23 cellular contexts compared by ENCODE assay signal in genomic region chr10:108421256-108421655, GRCh38.
DNase-seq lines count a peak whose midpoint lies in the region; ATAC-seq, FAIRE-seq and TF ChIP-seq lines count a peak whose summit lies in the region.
"Had no signal": no experiment of that assay in that cellular context is flagged by ENCODE, and none has a peak within 500 bp of the region (broad histone marks: within the 10 kb centered on the region; RNA-seq: fewer than 3 reads in every experiment).

No MANE protein-coding gene starts in this region.

- H3K4me3 Mint-ChIP-seq in activated T-helper 2 cell treated with anti-CD3 and anti-CD28 coated beads, Interferon-gamma antibody, Interleukin-2, Interleukin-4, amounts not matched to agents 10 μg/mL and 5 μg/mL and 100 μg/mL, durations not matched to agents 14 hours and 24 hours and 36 hours (ENCODE audit: low read depth), result no peak overlapping the region
- H3K4me3 Mint-ChIP-seq: activated CD4-positive, alpha-beta T cell treated with anti-CD3 and anti-CD28 coated beads, Interleukin-2, amount 10 ng/mL, durations not matched to agents 24 days and 14 days; activated naive CD8-positive, alpha-beta T cell treated with anti-CD3 and anti-CD28 coated beads for 36 hours; activated T-helper 17 cell treated with anti-CD3 and anti-CD28 coated beads, Interleukin-2, amount 50 U/mL, for 72 hours; endodermal cell; nephron; stimulated activated effector memory CD8-positive, alpha-beta T cell treated with anti-CD3 and anti-CD28 coated beads, Interleukin-12 subunit alpha, Interleukin-12 subunit beta, amount 100 ng/mL, for 72 hours; T-cell had no signal

- H3K27me3 ChIP-seq in A673 (replicated peaks; ENCODE audit: insufficient read depth, low read depth, low read length, poor library complexity), result no peaks in the 10 kb centered on the region
- no peaks in the 10 kb centered on the region for H3K27me3 ChIP-seq in HL-60 (ENCODE audit: insufficient read depth, poor library complexity, severe bottlenecking)
- H3K27me3 ChIP-seq in ascending aorta, result no peaks in the 10 kb centered on the region
- H3K27me3 ChIP-seq: left lung had no signal

- H3K27ac ChIP-seq in A673 (ENCODE audit: low read depth, low read length, poor library complexity, severe bottlenecking) (no peak overlapping the region), HL-60 (replicated peaks) (peak overlapping the region; percentile 41), ascending aorta (no peak overlapping the region)
- H3K27ac ChIP-seq: C4-2B, left lung, parathyroid adenoma had no signal

- POLR2A ChIA-PET in A673 (lab: Charles Lee; ENCODE audit: low non-redundant PET), result no interaction called here

- DNase-seq in A673 (ENCODE audit: low spot score) (peak; percentile 38), HL-60 (ENCODE audit: low read depth in 1 of 2, low spot score in 1 of 2) (peak; percentile 32 to 76), NCI-H82 treated with DMSO at 0.1 percent for 48 hours (lab: John Stamatoyannopoulos, UW; ENCODE audit: unreplicated experiment) (peak; percentile 10), epithelial cell of esophagus (ENCODE audit: low read depth) (peak; percentile 36), ascending aorta (ENCODE audit: low spot score in 2 of 2) (no peak), RCC 7860 (ENCODE audit: low spot score) (no peak)
- no peak for DNase-seq in activated T-helper 2 cell treated with anti-CD3 and anti-CD28 coated beads, Interferon-gamma antibody, Interleukin-2, Interleukin-4, amounts not matched to agents 10 μg/mL and 5 μg/mL and 100 μg/mL, durations not matched to agents 14 hours and 24 hours and 36 hours (ENCODE audit: low spot score)
- DNase-seq: activated CD4-positive, alpha-beta T cell treated with anti-CD3 and anti-CD28 coated beads, Interleukin-2, amount 10 ng/mL, durations not matched to agents 24 days and 14 days; activated naive CD8-positive, alpha-beta T cell treated with anti-CD3 and anti-CD28 coated beads for 36 hours; DMS 273 treated with DMSO at 0.1 percent for 48 hours; endodermal cell; left lung; midbrain; NCI-H1694 treated with DMSO at 0.1 percent for 48 hours; NCI-H345; T-cell had no signal

- H3K9me3 Mint-ChIP-seq in activated T-helper 2 cell treated with anti-CD3 and anti-CD28 coated beads, Interferon-gamma antibody, Interleukin-2, Interleukin-4, amounts not matched to agents 10 μg/mL and 5 μg/mL and 100 μg/mL, durations not matched to agents 14 hours and 24 hours and 36 hours, result peaks cover 9% of the 10 kb centered on the region
- H3K9me3 Mint-ChIP-seq: activated CD4-positive, alpha-beta T cell treated with anti-CD3 and anti-CD28 coated beads, Interleukin-2, amount 10 ng/mL, durations not matched to agents 24 days and 14 days; endodermal cell; nephron had no signal

- H3K36me3 ChIP-seq in A673 (ENCODE audit: insufficient read depth, low read length, poor library complexity, severe bottlenecking), result no peaks in the 10 kb centered on the region
- H3K36me3 ChIP-seq in ascending aorta, result no peaks in the 10 kb centered on the region
- H3K36me3 ChIP-seq: left lung had no signal

- H3K4me1 Mint-ChIP-seq in activated T-helper 2 cell treated with anti-CD3 and anti-CD28 coated beads, Interferon-gamma antibody, Interleukin-2, Interleukin-4, amounts not matched to agents 10 μg/mL and 5 μg/mL and 100 μg/mL, durations not matched to agents 14 hours and 24 hours and 36 hours (ENCODE audit: low read depth), result no peaks in the 10 kb centered on the region
- H3K4me1 Mint-ChIP-seq: activated CD4-positive, alpha-beta T cell treated with anti-CD3 and anti-CD28 coated beads, Interleukin-2, amount 10 ng/mL, durations not matched to agents 24 days and 14 days; activated naive CD8-positive, alpha-beta T cell treated with anti-CD3 and anti-CD28 coated beads for 36 hours; activated T-helper 17 cell treated with anti-CD3 and anti-CD28 coated beads, Interleukin-2, amount 50 U/mL, for 72 hours; endodermal cell; stimulated activated effector memory CD8-positive, alpha-beta T cell treated with anti-CD3 and anti-CD28 coated beads, Interleukin-12 subunit alpha, Interleukin-12 subunit beta, amount 100 ng/mL, for 72 hours; T-cell had no signal

- H3K4me1 ChIP-seq in A673 (ENCODE audit: insufficient read depth, low read length, poor library complexity, severe bottlenecking) (no peaks in the 10 kb centered on the region), ascending aorta (no peaks in the 10 kb centered on the region)
- H3K4me1 ChIP-seq: left lung, parathyroid adenoma had no signal

- CTCF ChIA-PET in A673 (lab: Charles Lee), result no interaction called here

- TF ChIP-seq CTCF in A673 (conservative IDR thresholded peaks at IDR 0.05; ENCODE audit: low read depth, low read length) (no peak), HL-60 (IDR thresholded peaks at IDR 0.05; ENCODE audit: insufficient read depth, low read length) (no peak), epithelial cell of esophagus (IDR thresholded peaks at IDR 0.05; ENCODE audit: insufficient read depth, low read depth, low read length, missing control alignments) (no peak), ascending aorta (IDR thresholded peaks at IDR 0.05) (no peak)

- FAIRE-seq in RCC 7860 (lab: Jason Lieb, UNC), result no peak

- intact Hi-C loops in A673 (cut with micrococcal nuclease; ENCODE audit: unreplicated experiment), result no loop called here
- intact Hi-C loops in ascending aorta (cut with DNase I), result no loop called here
- intact Hi-C loops in activated T-helper 2 cell treated with anti-CD3 and anti-CD28 coated beads, Interferon-gamma antibody, Interleukin-2, Interleukin-4, amounts not matched to agents 10 μg/mL and 5 μg/mL and 100 μg/mL, durations not matched to agents 14 hours and 24 hours and 36 hours (cut with micrococcal nuclease), result no loop called here

- H3K4me3 ChIP-seq in A673 (ENCODE audit: low read depth, low read length, poor library complexity, severe bottlenecking) (no peak overlapping the region), HL-60 (replicated peaks; ENCODE audit: insufficient read depth, low read length) (no peak overlapping the region), epithelial cell of esophagus (ENCODE audit: low read length) (no peak overlapping the region), ascending aorta (no peak overlapping the region)
- H3K4me3 ChIP-seq: left lung had no signal

- H3K36me3 Mint-ChIP-seq in activated T-helper 2 cell treated with anti-CD3 and anti-CD28 coated beads, Interferon-gamma antibody, Interleukin-2, Interleukin-4, amounts not matched to agents 10 μg/mL and 5 μg/mL and 100 μg/mL, durations not matched to agents 14 hours and 24 hours and 36 hours (ENCODE audit: low read depth), result no peaks in the 10 kb centered on the region
- H3K36me3 Mint-ChIP-seq: activated naive CD8-positive, alpha-beta T cell treated with anti-CD3 and anti-CD28 coated beads for 36 hours; stimulated activated effector memory CD8-positive, alpha-beta T cell treated with anti-CD3 and anti-CD28 coated beads, Interleukin-12 subunit alpha, Interleukin-12 subunit beta, amount 100 ng/mL, for 72 hours; T-cell had no signal

- ATAC-seq in HG03439 (IDR thresholded peaks at IDR 0.05; ENCODE audit: unreplicated experiment), result no peak
- ATAC-seq: activated T-helper 17 cell treated with anti-CD3 and anti-CD28 coated beads, Interleukin-2, amount 50 U/mL, for 72 hours; left lung; sciatic nerve; stimulated activated effector memory CD8-positive, alpha-beta T cell treated with anti-CD3 and anti-CD28 coated beads, Interleukin-12 subunit alpha, Interleukin-12 subunit beta, amount 100 ng/mL, for 72 hours; T-cell had no signal

- H3K9me3 ChIP-seq in A673 (ENCODE audit: low read depth, low read length, poor library complexity, severe bottlenecking), result no peaks in the 10 kb centered on the region
- no peaks in the 10 kb centered on the region for H3K9me3 ChIP-seq in ascending aorta
- H3K9me3 ChIP-seq: left lung had no signal

- no peaks in the 10 kb centered on the region for H3K27me3 Mint-ChIP-seq in activated T-helper 2 cell treated with anti-CD3 and anti-CD28 coated beads, Interferon-gamma antibody, Interleukin-2, Interleukin-4, amounts not matched to agents 10 μg/mL and 5 μg/mL and 100 μg/mL, durations not matched to agents 14 hours and 24 hours and 36 hours (ENCODE audit: low read depth)
- H3K27me3 Mint-ChIP-seq: activated CD4-positive, alpha-beta T cell treated with anti-CD3 and anti-CD28 coated beads, Interleukin-2, amount 10 ng/mL, durations not matched to agents 24 days and 14 days; activated naive CD8-positive, alpha-beta T cell treated with anti-CD3 and anti-CD28 coated beads for 36 hours; activated T-helper 17 cell treated with anti-CD3 and anti-CD28 coated beads, Interleukin-2, amount 50 U/mL, for 72 hours; T-cell had no signal

- no TSS peak for BruUV-seq in A673 (replicated peaks; lab: Mats Ljungman, UMichigan)

- H3K27ac Mint-ChIP-seq in activated T-helper 2 cell treated with anti-CD3 and anti-CD28 coated beads, Interferon-gamma antibody, Interleukin-2, Interleukin-4, amounts not matched to agents 10 μg/mL and 5 μg/mL and 100 μg/mL, durations not matched to agents 14 hours and 24 hours and 36 hours, result no peak overlapping the region
- H3K27ac Mint-ChIP-seq: activated CD4-positive, alpha-beta T cell treated with anti-CD3 and anti-CD28 coated beads, Interleukin-2, amount 10 ng/mL, durations not matched to agents 24 days and 14 days; activated naive CD8-positive, alpha-beta T cell treated with anti-CD3 and anti-CD28 coated beads for 36 hours; activated T-helper 17 cell treated with anti-CD3 and anti-CD28 coated beads, Interleukin-2, amount 50 U/mL, for 72 hours; endodermal cell; nephron; stimulated activated effector memory CD8-positive, alpha-beta T cell treated with anti-CD3 and anti-CD28 coated beads, Interleukin-12 subunit alpha, Interleukin-12 subunit beta, amount 100 ng/mL, for 72 hours; T-cell had no signal

Comparison
In these comparisons a context has a peak if more than half of its experiments do, and no peak if none do; other contexts are left out.
1. DNase-seq: peak in A673 (single experiment), HL-60 (2 of 2), NCI-H82 treated with DMSO at 0.1 percent for 48 hours (single experiment) and epithelial cell of esophagus (single experiment); none in ascending aorta (0 of 2), RCC 7860 (single experiment) and activated T-helper 2 cell treated with anti-CD3 and anti-CD28 coated beads, Interferon-gamma antibody, Interleukin-2, Interleukin-4, amounts not matched to agents 10 μg/mL and 5 μg/mL and 100 μg/mL, durations not matched to agents 14 hours and 24 hours and 36 hours (single experiment).